Comparison of ENCODE assay signal across 20 cellular contexts in the genomic region with DNA sequence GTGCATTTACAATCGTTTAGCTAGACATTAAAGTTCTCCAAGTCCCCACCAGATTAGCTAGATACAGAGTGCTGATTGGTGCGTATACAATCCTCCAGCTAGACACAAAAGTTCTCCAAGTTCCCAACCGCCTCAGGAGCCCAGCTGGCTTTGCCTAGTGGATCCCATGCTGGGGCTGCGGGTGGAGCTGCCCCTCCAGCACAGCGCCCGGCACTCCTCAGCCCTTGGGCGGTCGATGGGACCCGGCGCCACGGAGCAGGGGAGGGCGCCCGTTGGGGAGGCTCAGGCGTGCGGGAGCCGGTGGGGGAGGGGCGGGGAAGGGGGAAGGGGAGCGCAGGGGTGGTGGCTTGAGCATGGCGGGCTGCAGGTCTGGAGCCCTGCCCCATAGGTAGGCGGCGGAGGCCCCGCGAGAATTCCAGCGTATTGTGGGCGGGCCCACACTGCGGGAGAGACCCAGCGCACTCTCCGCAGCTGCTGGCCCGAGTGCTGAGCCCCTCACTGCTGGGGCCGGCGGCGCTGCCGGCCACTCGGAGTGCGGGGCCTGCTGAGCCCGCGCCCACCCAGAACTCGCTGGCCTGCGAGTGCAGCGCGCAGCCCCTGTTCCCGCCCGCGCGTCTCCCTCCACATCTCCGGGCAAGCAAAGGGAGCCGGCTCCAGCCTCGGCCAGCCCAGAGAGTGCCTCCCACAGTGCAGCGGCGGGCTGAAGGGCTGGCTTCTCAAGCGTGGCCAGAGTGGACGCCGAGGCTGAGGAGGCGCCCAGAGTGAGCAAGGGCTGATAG.
DNase-seq lines count a peak whose midpoint lies in the region; ATAC-seq, FAIRE-seq and TF ChIP-seq lines count a peak whose summit lies in the region.
"Had no signal": no experiment of that assay in that cellular context is flagged by ENCODE, and none has a peak within 500 bp of the region (broad histone marks: within the 10 kb centered on the region; RNA-seq: fewer than 3 reads in every experiment).

No MANE protein-coding gene starts in this region.

- TF ChIP-seq CTCF in kidney (IDR thresholded peaks at IDR 0.05; ENCODE audit: borderline replicate concordance, extremely low read depth, insufficient read depth) (no peak), type B pancreatic cell (conservative IDR thresholded peaks at IDR 0.05) (no peak), esophagus muscularis mucosa (IDR thresholded peaks at IDR 0.05) (no peak)

- FAIRE-seq in kidney (lab: Jason Lieb, UNC): no peak
- FAIRE-seq: A204.1, G401.6, GM12891, GM19239 had no signal

- 94% methylated on average over 53 of the region's 54 CpGs for WGBS in esophagus muscularis mucosa

- no peaks in the 10 kb centered on the region for H3K4me1 ChIP-seq in kidney (ENCODE audit: control insufficient read depth in 1 of 2, insufficient read depth in 1 of 2, low read depth in 1 of 2, low read length in 2 of 2)
- no peaks in the 10 kb centered on the region for H3K4me1 ChIP-seq in esophagus muscularis mucosa
- H3K4me1 ChIP-seq: Caco-2 had no signal

- TF ChIP-seq EP300 in esophagus muscularis mucosa (IDR thresholded peaks at IDR 0.05): no peak

- H3K4me3 ChIP-seq in kidney (ENCODE audit: low read length in 2 of 2) (no peak overlapping the region), esophagus muscularis mucosa (no peak overlapping the region)

- no peak overlapping the region for H3K9ac ChIP-seq in kidney (ENCODE audit: low read length in 2 of 2)

- no peaks in the 10 kb centered on the region for H3K9me3 Mint-ChIP-seq in type B pancreatic cell
- H3K9me3 Mint-ChIP-seq in activated naive CD4-positive, alpha-beta T cell treated with anti-CD3 and anti-CD28 coated beads for 36 hours: peaks cover 8% of the 10 kb centered on the region

- H3K36me3 Mint-ChIP-seq in type B pancreatic cell: no peaks in the 10 kb centered on the region
- H3K36me3 Mint-ChIP-seq in activated naive CD4-positive, alpha-beta T cell treated with anti-CD3 and anti-CD28 coated beads for 36 hours (ENCODE audit: low read depth): no peaks in the 10 kb centered on the region
- H3K36me3 Mint-ChIP-seq: CD14-positive monocyte had no signal

- intact Hi-C loops in Right ventricle myocardium superior (cut with DNase I): no loop called here
- intact Hi-C loops in left cardiac atrium (cut with DNase I): no loop called here
- intact Hi-C loops in kidney (cut with DNase I): no loop called here
- intact Hi-C loops in esophagus muscularis mucosa (cut with DNase I): no loop called here
- intact Hi-C loops in activated naive CD4-positive, alpha-beta T cell treated with anti-CD3 and anti-CD28 coated beads for 36 hours (cut with micrococcal nuclease): no loop called here

- no peak overlapping the region for H3K27ac Mint-ChIP-seq in type B pancreatic cell
- no peak overlapping the region for H3K27ac Mint-ChIP-seq in activated naive CD4-positive, alpha-beta T cell treated with anti-CD3 and anti-CD28 coated beads for 36 hours
- H3K27ac Mint-ChIP-seq: CD14-positive monocyte had no signal

- DNase-seq in Right ventricle myocardium superior (peak; percentile 20), left cardiac atrium (no peak), NCI-H2227 treated with DMSO at 0.1 percent for 48 hours (lab: John Stamatoyannopoulos, UW) (peak; percentile 29), kidney (peak; percentile 57), type B pancreatic cell (ENCODE audit: extremely low spot score, unreplicated experiment) (no peak), esophagus muscularis mucosa (ENCODE audit: extremely low spot score) (no peak), NOMO-1 treated with DMSO at 0.1 percent for 48 hours (lab: John Stamatoyannopoulos, UW; ENCODE audit: unreplicated experiment) (no peak)
- no peak for DNase-seq in activated naive CD4-positive, alpha-beta T cell treated with anti-CD3 and anti-CD28 coated beads for 36 hours
- DNase-seq: Caco-2, DMS79, NCI-H1048, NCI-H146, NCI-H774 had no signal

- no peaks in the 10 kb centered on the region for H3K36me3 ChIP-seq in kidney (ENCODE audit: control insufficient read depth in 1 of 2, insufficient read depth in 2 of 2, low read length in 2 of 2)
- no peaks in the 10 kb centered on the region for H3K36me3 ChIP-seq in esophagus muscularis mucosa

- CTCF ChIA-PET in activated naive CD4-positive, alpha-beta T cell treated with anti-CD3 and anti-CD28 coated beads for 36 hours (lab: Charles Lee): no interaction called here

- no peaks in the 10 kb centered on the region for H3K27me3 ChIP-seq in esophagus muscularis mucosa

- H3K9me3 ChIP-seq in kidney (ENCODE audit: control insufficient read depth in 1 of 2, low read length in 2 of 2) (no peaks in the 10 kb centered on the region), esophagus muscularis mucosa (no peaks in the 10 kb centered on the region)
- H3K9me3 ChIP-seq: Caco-2 had no signal

- H3K4me1 Mint-ChIP-seq in type B pancreatic cell (ENCODE audit: unreplicated experiment): no peaks in the 10 kb centered on the region
- H3K4me1 Mint-ChIP-seq in activated naive CD4-positive, alpha-beta T cell treated with anti-CD3 and anti-CD28 coated beads for 36 hours (ENCODE audit: low read depth): no peaks in the 10 kb centered on the region
- H3K4me1 Mint-ChIP-seq: CD14-positive monocyte had no signal

- no peak for TF ChIP-seq POLR2A in esophagus muscularis mucosa (IDR thresholded peaks at IDR 0.05; ENCODE audit: low read depth)

- H3K27me3 Mint-ChIP-seq in type B pancreatic cell: no peaks in the 10 kb centered on the region
- no peaks in the 10 kb centered on the region for H3K27me3 Mint-ChIP-seq in activated naive CD4-positive, alpha-beta T cell treated with anti-CD3 and anti-CD28 coated beads for 36 hours (ENCODE audit: low read depth)

- H3K27ac ChIP-seq in kidney (ENCODE audit: low read depth in 2 of 2, low read length in 2 of 2) (no peak overlapping the region), esophagus muscularis mucosa (replicated peaks in 1 of 4) (no peak overlapping the region)

- ATAC-seq in Right ventricle myocardium superior (ENCODE audit: poor library complexity) (no peak), left cardiac atrium (no peak)
- ATAC-seq: Panc1, Right ventricle myocardium inferior had no signal

- H3K4me3 Mint-ChIP-seq in type B pancreatic cell: peak overlapping the region; percentile 63
- H3K4me3 Mint-ChIP-seq in activated naive CD4-positive, alpha-beta T cell treated with anti-CD3 and anti-CD28 coated beads for 36 hours: no peak overlapping the region
- H3K4me3 Mint-ChIP-seq: CD14-positive monocyte had no signal

Comparison
In these comparisons a context has a peak if more than half of its experiments do, and no peak if none do; other contexts are left out.
1. DNase-seq: peak in Right ventricle myocardium superior (single experiment), NCI-H2227 treated with DMSO at 0.1 percent for 48 hours (single experiment) and kidney (single experiment); none in left cardiac atrium (single experiment), type B pancreatic cell (single experiment), esophagus muscularis mucosa (single experiment), NOMO-1 treated with DMSO at 0.1 percent for 48 hours (single experiment) and activated naive CD4-positive, alpha-beta T cell treated with anti-CD3 and anti-CD28 coated beads for 36 hours (single experiment).